1 cellular context compared by ENCODE assay signal in the genomic region with DNA sequence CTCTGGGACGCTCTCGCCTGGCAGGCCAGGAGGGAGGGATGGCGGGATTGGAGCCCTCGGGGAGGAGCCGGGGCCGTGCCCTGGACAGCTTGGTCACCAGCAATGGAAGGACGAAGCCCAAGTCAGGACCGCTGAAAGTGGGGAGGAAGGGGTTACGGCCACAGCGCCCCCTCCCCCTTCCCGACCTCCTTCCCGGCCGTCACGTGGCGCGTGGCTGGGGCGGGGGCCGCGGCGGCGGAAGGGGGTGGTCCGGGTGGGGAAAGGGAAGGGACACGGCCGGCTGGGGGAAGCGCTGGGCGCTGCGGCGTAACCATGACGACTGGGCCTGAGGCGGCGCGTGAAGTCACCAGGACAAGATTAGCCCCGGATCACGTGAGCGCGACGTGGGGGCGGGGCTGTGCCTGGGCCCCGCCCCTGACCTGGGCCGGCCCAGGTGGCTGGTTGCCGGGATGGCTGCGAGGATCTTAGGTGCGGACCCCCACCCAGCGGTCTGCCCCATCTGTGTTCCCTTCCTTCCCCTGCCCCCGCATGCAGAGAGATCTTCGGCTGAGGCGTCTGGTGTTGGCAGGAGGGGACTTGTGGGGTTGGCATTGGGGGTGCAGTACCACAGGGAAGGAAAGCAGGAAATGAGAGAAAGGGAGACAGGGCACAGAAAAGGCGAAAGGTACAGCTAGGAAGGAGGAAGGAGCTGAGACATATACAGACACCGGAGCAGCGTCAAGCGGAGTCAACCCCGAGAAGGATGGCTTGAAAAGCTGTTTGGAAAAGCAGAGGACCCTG.
TF ChIP-seq lines count a peak whose summit lies in the region.

No MANE protein-coding gene starts in this region.

TF ChIP-seq in H1, 55 proteins besides CTCF, POLR2A, EP300 and RAD21:
- TF ChIP-seq SIN3A (conservative IDR thresholded peaks at IDR 0.05 in 1 of 2, IDR thresholded peaks at IDR 0.05 in 1 of 2; ENCODE audit: low read depth in 1 of 2, low read length in 2 of 2) = peak in 1 of 2 experiments; percentile 89; a peak in 2 of 4 replicates
- TF ChIP-seq JUND (IDR thresholded peaks at IDR 0.05; ENCODE audit: low read length) = peak; percentile 64
- TF ChIP-seq TAF1 (IDR thresholded peaks at IDR 0.05; ENCODE audit: low read depth, low read length) = 0 out of 2 replicates have a peak, but pooled peaks have one; percentile 52
- TF ChIP-seq, protein P1, sequence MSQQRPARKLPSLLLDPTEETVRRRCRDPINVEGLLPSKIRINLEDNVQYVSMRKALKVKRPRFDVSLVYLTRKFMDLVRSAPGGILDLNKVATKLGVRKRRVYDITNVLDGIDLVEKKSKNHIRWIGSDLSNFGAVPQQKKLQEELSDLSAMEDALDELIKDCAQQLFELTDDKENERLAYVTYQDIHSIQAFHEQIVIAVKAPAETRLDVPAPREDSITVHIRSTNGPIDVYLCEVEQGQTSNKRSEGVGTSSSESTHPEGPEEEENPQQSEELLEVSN (IDR thresholded peaks at IDR 0.05) = peak; percentile 45; the same call in 1 of the 2 replicates
- no peak for TF ChIP-seq POU5F1 (IDR thresholded peaks at IDR 0.05; ENCODE audit: low read depth, low read length)
- no peak for TF ChIP-seq SUZ12 (IDR thresholded peaks at IDR 0.05; ENCODE audit: low read length)
- TF ChIP-seq, protein P2, sequence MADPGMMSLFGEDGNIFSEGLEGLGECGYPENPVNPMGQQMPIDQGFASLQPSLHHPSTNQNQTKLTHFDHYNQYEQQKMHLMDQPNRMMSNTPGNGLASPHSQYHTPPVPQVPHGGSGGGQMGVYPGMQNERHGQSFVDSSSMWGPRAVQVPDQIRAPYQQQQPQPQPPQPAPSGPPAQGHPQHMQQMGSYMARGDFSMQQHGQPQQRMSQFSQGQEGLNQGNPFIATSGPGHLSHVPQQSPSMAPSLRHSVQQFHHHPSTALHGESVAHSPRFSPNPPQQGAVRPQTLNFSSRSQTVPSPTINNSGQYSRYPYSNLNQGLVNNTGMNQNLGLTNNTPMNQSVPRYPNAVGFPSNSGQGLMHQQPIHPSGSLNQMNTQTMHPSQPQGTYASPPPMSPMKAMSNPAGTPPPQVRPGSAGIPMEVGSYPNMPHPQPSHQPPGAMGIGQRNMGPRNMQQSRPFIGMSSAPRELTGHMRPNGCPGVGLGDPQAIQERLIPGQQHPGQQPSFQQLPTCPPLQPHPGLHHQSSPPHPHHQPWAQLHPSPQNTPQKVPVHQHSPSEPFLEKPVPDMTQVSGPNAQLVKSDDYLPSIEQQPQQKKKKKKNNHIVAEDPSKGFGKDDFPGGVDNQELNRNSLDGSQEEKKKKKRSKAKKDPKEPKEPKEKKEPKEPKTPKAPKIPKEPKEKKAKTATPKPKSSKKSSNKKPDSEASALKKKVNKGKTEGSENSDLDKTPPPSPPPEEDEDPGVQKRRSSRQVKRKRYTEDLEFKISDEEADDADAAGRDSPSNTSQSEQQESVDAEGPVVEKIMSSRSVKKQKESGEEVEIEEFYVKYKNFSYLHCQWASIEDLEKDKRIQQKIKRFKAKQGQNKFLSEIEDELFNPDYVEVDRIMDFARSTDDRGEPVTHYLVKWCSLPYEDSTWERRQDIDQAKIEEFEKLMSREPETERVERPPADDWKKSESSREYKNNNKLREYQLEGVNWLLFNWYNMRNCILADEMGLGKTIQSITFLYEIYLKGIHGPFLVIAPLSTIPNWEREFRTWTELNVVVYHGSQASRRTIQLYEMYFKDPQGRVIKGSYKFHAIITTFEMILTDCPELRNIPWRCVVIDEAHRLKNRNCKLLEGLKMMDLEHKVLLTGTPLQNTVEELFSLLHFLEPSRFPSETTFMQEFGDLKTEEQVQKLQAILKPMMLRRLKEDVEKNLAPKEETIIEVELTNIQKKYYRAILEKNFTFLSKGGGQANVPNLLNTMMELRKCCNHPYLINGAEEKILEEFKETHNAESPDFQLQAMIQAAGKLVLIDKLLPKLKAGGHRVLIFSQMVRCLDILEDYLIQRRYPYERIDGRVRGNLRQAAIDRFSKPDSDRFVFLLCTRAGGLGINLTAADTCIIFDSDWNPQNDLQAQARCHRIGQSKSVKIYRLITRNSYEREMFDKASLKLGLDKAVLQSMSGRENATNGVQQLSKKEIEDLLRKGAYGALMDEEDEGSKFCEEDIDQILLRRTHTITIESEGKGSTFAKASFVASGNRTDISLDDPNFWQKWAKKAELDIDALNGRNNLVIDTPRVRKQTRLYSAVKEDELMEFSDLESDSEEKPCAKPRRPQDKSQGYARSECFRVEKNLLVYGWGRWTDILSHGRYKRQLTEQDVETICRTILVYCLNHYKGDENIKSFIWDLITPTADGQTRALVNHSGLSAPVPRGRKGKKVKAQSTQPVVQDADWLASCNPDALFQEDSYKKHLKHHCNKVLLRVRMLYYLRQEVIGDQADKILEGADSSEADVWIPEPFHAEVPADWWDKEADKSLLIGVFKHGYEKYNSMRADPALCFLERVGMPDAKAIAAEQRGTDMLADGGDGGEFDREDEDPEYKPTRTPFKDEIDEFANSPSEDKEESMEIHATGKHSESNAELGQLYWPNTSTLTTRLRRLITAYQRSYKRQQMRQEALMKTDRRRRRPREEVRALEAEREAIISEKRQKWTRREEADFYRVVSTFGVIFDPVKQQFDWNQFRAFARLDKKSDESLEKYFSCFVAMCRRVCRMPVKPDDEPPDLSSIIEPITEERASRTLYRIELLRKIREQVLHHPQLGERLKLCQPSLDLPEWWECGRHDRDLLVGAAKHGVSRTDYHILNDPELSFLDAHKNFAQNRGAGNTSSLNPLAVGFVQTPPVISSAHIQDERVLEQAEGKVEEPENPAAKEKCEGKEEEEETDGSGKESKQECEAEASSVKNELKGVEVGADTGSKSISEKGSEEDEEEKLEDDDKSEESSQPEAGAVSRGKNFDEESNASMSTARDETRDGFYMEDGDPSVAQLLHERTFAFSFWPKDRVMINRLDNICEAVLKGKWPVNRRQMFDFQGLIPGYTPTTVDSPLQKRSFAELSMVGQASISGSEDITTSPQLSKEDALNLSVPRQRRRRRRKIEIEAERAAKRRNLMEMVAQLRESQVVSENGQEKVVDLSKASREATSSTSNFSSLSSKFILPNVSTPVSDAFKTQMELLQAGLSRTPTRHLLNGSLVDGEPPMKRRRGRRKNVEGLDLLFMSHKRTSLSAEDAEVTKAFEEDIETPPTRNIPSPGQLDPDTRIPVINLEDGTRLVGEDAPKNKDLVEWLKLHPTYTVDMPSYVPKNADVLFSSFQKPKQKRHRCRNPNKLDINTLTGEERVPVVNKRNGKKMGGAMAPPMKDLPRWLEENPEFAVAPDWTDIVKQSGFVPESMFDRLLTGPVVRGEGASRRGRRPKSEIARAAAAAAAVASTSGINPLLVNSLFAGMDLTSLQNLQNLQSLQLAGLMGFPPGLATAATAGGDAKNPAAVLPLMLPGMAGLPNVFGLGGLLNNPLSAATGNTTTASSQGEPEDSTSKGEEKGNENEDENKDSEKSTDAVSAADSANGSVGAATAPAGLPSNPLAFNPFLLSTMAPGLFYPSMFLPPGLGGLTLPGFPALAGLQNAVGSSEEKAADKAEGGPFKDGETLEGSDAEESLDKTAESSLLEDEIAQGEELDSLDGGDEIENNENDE (IDR thresholded peaks at IDR 0.05; ENCODE audit: insufficient replicate concordance, low read length) = no peak
- no peak for TF ChIP-seq ASH2L (IDR thresholded peaks at IDR 0.05; ENCODE audit: low read length)
- no peak for TF ChIP-seq CEBPB (IDR thresholded peaks at IDR 0.05; ENCODE audit: low read depth, low read length)
- TF ChIP-seq POLR2AphosphoS5 (IDR thresholded peaks at IDR 0.05; ENCODE audit: low read depth, low read length) = peak; percentile 79; the same call in 1 of the 2 replicates
- TF ChIP-seq MAFK (IDR thresholded peaks at IDR 0.05; ENCODE audit: low read depth, low read length) = no peak
- peak; percentile 68; the same call in 1 of the 2 replicates for TF ChIP-seq SP1 (IDR thresholded peaks at IDR 0.05; ENCODE audit: low read depth, low read length)
- TF ChIP-seq, protein P3, sequence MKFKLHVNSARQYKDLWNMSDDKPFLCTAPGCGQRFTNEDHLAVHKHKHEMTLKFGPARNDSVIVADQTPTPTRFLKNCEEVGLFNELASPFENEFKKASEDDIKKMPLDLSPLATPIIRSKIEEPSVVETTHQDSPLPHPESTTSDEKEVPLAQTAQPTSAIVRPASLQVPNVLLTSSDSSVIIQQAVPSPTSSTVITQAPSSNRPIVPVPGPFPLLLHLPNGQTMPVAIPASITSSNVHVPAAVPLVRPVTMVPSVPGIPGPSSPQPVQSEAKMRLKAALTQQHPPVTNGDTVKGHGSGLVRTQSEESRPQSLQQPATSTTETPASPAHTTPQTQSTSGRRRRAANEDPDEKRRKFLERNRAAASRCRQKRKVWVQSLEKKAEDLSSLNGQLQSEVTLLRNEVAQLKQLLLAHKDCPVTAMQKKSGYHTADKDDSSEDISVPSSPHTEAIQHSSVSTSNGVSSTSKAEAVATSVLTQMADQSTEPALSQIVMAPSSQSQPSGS (IDR thresholded peaks at IDR 0.05; ENCODE audit: low read length) = no peak
- peak; percentile 36 to 42; a peak in 2 of 4 replicates for TF ChIP-seq HDAC2 (IDR thresholded peaks at IDR 0.05; ENCODE audit: borderline replicate concordance in 1 of 2, low read depth in 2 of 2, low read length in 2 of 2)
- TF ChIP-seq KDM5A (IDR thresholded peaks at IDR 0.05; ENCODE audit: low read length) = no peak
- no peak for TF ChIP-seq RXRA (IDR thresholded peaks at IDR 0.05; ENCODE audit: insufficient read depth, low read depth, low read length)
- peak; percentile 39; the same call in 1 of the 2 replicates for TF ChIP-seq PHF8 (conservative IDR thresholded peaks at IDR 0.05; ENCODE audit: low read depth, low read length)
- no peak for TF ChIP-seq SIX5 (IDR thresholded peaks at IDR 0.05; ENCODE audit: low read depth, low read length)
- peak; percentile 17; the same call in 1 of the 2 replicates for TF ChIP-seq YY1 (IDR thresholded peaks at IDR 0.05; ENCODE audit: low read depth, low read length)
- TF ChIP-seq TBP (IDR thresholded peaks at IDR 0.05; ENCODE audit: low read depth, low read length) = no peak; the same call in 1 of the 2 replicates
- TF ChIP-seq, protein P4, sequence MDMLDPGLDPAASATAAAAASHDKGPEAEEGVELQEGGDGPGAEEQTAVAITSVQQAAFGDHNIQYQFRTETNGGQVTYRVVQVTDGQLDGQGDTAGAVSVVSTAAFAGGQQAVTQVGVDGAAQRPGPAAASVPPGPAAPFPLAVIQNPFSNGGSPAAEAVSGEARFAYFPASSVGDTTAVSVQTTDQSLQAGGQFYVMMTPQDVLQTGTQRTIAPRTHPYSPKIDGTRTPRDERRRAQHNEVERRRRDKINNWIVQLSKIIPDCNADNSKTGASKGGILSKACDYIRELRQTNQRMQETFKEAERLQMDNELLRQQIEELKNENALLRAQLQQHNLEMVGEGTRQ (IDR thresholded peaks at IDR 0.05; ENCODE audit: low read length) = peak; percentile 95
- peak; percentile 76 for TF ChIP-seq CREB1 (IDR thresholded peaks at IDR 0.05)
- no peak for TF ChIP-seq NRF1 (IDR thresholded peaks at IDR 0.05; ENCODE audit: low read depth, low read length)
- TF ChIP-seq TAF7 (optimal IDR thresholded peaks at IDR 0.05; ENCODE audit: borderline replicate concordance, low read depth, low read length) = no peak
- TF ChIP-seq, protein P5, sequence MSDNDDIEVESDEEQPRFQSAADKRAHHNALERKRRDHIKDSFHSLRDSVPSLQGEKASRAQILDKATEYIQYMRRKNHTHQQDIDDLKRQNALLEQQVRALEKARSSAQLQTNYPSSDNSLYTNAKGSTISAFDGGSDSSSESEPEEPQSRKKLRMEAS (IDR thresholded peaks at IDR 0.05) = peak; percentile 86
- TF ChIP-seq, protein P6, sequence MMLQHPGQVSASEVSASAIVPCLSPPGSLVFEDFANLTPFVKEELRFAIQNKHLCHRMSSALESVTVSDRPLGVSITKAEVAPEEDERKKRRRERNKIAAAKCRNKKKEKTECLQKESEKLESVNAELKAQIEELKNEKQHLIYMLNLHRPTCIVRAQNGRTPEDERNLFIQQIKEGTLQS (IDR thresholded peaks at IDR 0.05; ENCODE audit: insufficient read depth, low read depth, low read length) = peak; percentile 73
- no peak for TF ChIP-seq EZH2 (IDR thresholded peaks at IDR 0.05; ENCODE audit: low read depth, low read length, severe bottlenecking)
- peak; percentile 59 for TF ChIP-seq SAP30 (IDR thresholded peaks at IDR 0.05; ENCODE audit: insufficient read depth, insufficient replicate concordance, low read length)
